1 cellular context compared by ENCODE assay signal in the genomic region with DNA sequence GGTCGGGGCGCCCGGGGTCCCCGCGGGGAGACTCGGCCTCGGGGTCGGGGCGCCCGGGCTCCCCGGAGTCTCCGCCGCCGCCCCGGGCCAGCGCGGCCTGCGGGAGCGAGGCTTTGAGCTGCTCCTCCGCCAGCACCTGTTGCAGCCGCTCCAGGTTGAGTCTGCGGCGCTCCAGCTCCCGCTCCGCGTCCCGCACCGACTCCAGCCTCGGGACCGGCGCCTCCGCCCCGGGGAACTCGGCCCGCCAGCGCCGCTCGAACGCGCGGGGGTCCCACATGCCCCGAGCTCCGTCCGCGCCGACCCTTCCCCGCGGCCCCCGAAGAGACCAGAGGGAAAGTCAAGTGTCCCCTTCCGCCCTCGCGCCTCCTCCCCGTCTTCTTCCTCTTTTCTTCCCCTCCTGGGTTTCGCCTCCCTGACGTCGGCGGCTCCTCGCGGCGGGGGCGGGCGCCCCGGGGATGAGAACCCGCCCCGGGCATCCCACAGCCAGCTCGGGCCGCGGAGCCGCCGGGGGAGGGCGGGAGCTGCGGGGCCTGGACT.
TF ChIP-seq lines count a peak whose summit lies in the region.

No MANE protein-coding gene starts in this region.

TF ChIP-seq in K562, 482 proteins besides CTCF, POLR2A, EP300 and RAD21 (continued from another document):
- TF ChIP-seq ILF3 (IDR thresholded peaks at IDR 0.05; ENCODE audit: borderline replicate concordance) (no peak), CREM (IDR thresholded peaks at IDR 0.05; ENCODE audit: low read depth) (peak; percentile 47; the same call in 1 of the 2 replicates), EGR1 (conservative IDR thresholded peaks at IDR 0.05) (peak; percentile 52), L3MBTL2 (IDR thresholded peaks at IDR 0.05) (peak; percentile 57), ZNF146 (CRISPR knock-in tag; IDR thresholded peaks at IDR 0.05; ENCODE audit: unreplicated experiment) (no peak), RNF2 (IDR thresholded peaks at IDR 0.05) (no peak), HDAC3 (IDR thresholded peaks at IDR 0.05; ENCODE audit: borderline replicate concordance, partially characterized antibody) (no peak)
- TF ChIP-seq, protein P1, sequence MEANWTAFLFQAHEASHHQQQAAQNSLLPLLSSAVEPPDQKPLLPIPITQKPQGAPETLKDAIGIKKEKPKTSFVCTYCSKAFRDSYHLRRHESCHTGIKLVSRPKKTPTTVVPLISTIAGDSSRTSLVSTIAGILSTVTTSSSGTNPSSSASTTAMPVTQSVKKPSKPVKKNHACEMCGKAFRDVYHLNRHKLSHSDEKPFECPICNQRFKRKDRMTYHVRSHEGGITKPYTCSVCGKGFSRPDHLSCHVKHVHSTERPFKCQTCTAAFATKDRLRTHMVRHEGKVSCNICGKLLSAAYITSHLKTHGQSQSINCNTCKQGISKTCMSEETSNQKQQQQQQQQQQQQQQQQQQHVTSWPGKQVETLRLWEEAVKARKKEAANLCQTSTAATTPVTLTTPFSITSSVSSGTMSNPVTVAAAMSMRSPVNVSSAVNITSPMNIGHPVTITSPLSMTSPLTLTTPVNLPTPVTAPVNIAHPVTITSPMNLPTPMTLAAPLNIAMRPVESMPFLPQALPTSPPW (CRISPR knock-in tag; IDR thresholded peaks at IDR 0.05): peak; percentile 22; the same call in 1 of the 2 replicates
TF ChIP-seq in K562: peak in this region for 4.
